9 cellular contexts compared by ENCODE assay signal in genomic region chr16:65077181-65077580, GRCh38.
"Had no signal": no experiment of that assay in that cellular context is flagged by ENCODE, and none has a peak within 500 bp of the region (broad histone marks: within the 10 kb centered on the region; RNA-seq: fewer than 3 reads in every experiment).

No MANE protein-coding gene starts in this region.

- H3K27ac Mint-ChIP-seq: GM23338, H9, HFFc6 had no signal

- H3K4me3 Mint-ChIP-seq: GM23338, H9, HFFc6 had no signal

- H3K4me3 ChIP-seq: GM23248, GM23338, HAP-1 had no signal

- ATAC-seq: GM23338, HCT116 had no signal

- DNase-seq: GM23248, GOT3, H7, H9, HCEC 1CT, HFFc6 had no signal

- H3K4me1 ChIP-seq: HAP-1 had no signal

- H2AFZ ChIP-seq: GM23248, GM23338 had no signal

- H3K9me3 ChIP-seq: HAP-1 had no signal

- H3K9me3 Mint-ChIP-seq: GM23338, H9, HFFc6 had no signal

- H3K36me3 ChIP-seq: HAP-1 had no signal

- H3K9ac ChIP-seq: GM23248 had no signal

- H3K27ac ChIP-seq: GM23248 had no signal

- H3K4me2 ChIP-seq: GM23338 had no signal
